Comparison of ENCODE assay signal across 14 cellular contexts in genomic region chr6:144162977-144163376, GRCh38. TPM values are rescaled to one million over a fixed set of nuclear protein-coding genes. Genes with fewer than 3 reads are reported as not detected.
DNase-seq lines count a peak whose midpoint lies in the region; ATAC-seq and TF ChIP-seq lines count a peak whose summit lies in the region.
"Had no signal": no experiment of that assay in that cellular context is flagged by ENCODE, and none has a peak within 500 bp of the region (broad histone marks: within the 10 kb centered on the region; RNA-seq: fewer than 3 reads in every experiment).

No MANE protein-coding gene starts in this region.

- DNase-seq in HL-60 (ENCODE audit: low read depth in 1 of 2, low spot score in 1 of 2): peak; percentile 65 to 70
- DNase-seq in lower lobe of right lung: no peak
- DNase-seq in Calu3: no peak
- DNase-seq in HUDEP-2 (lab: John Stamatoyannopoulos, UW; ENCODE audit: unreplicated experiment in 76 of 76): no peak
- no peak for DNase-seq in cortex of kidney (lab: John Stamatoyannopoulos, UW)
- DNase-seq in AG08396 (ENCODE audit: low spot score): no peak
- DNase-seq: activated CD4-positive, alpha-beta T cell treated with anti-CD3 and anti-CD28 coated beads, Interleukin-2, amount 10 ng/mL, durations not matched to agents 24 days and 14 days; heart left ventricle; NCI-H1436 treated with DMSO at 0.1 percent for 48 hours; small intestine; stimulated activated naive CD4-positive, alpha-beta T cell had no signal

- H3K27me3 Mint-ChIP-seq in Calu3 (ENCODE audit: unreplicated experiment): no peaks in the 10 kb centered on the region
- H3K27me3 Mint-ChIP-seq: activated CD4-positive, alpha-beta T cell treated with anti-CD3 and anti-CD28 coated beads, Interleukin-2, amount 10 ng/mL, durations not matched to agents 24 days and 14 days; activated naive CD4-positive, alpha-beta T cell treated with anti-CD3 and anti-CD28 coated beads, Interleukin-2, amount 50 U/mL, for 24 hours had no signal

- peaks cover 7% of the 10 kb centered on the region for H3K4me1 Mint-ChIP-seq in Calu3 (ENCODE audit: low read depth, unreplicated experiment)

- H3K27ac ChIP-seq in HL-60 (replicated peaks) (peak overlapping the region; percentile 39), lower lobe of right lung (peak overlapping the region; percentile 7)

- H3K4me3 Mint-ChIP-seq in Calu3 (ENCODE audit: low read depth, unreplicated experiment): no peak overlapping the region
- H3K4me3 Mint-ChIP-seq: activated CD4-positive, alpha-beta T cell treated with anti-CD3 and anti-CD28 coated beads, Interleukin-2, amount 10 ng/mL, durations not matched to agents 24 days and 14 days; activated naive CD4-positive, alpha-beta T cell treated with anti-CD3 and anti-CD28 coated beads, Interleukin-2, amount 50 U/mL, for 24 hours had no signal

- intact Hi-C loops in lower lobe of right lung (cut with DNase I) (no loop called here), Calu3 (cut with micrococcal nuclease; ENCODE audit: unreplicated experiment) (no loop called here)

- no peaks in the 10 kb centered on the region for H3K27me3 ChIP-seq in HL-60 (ENCODE audit: insufficient read depth, poor library complexity, severe bottlenecking)
- no peaks in the 10 kb centered on the region for H3K27me3 ChIP-seq in lower lobe of right lung (ENCODE audit: low read depth)
- H3K27me3 ChIP-seq: heart left ventricle had no signal

- H3K4me1 ChIP-seq in lower lobe of right lung: peaks cover 54% of the 10 kb centered on the region

- H3K9me3 Mint-ChIP-seq in Calu3 (ENCODE audit: low read depth, unreplicated experiment): no peaks in the 10 kb centered on the region
- H3K9me3 Mint-ChIP-seq: activated naive CD4-positive, alpha-beta T cell treated with anti-CD3 and anti-CD28 coated beads, Interleukin-2, amount 50 U/mL, for 24 hours had no signal

- CTCF ChIA-PET in Calu3 (lab: Charles Lee): no interaction called here

- BruUV-seq in Calu3 (replicated peaks; lab: Mats Ljungman, UMichigan): no TSS peak

- TF ChIP-seq CTCF in HL-60 (IDR thresholded peaks at IDR 0.05; ENCODE audit: insufficient read depth, low read length) (no peak), lower lobe of right lung (IDR thresholded peaks at IDR 0.05) (no peak), Calu3 (IDR thresholded peaks at IDR 0.05; ENCODE audit: unreplicated experiment) (no peak)

- H3K9me3 ChIP-seq in lower lobe of right lung: no peaks in the 10 kb centered on the region
- H3K9me3 ChIP-seq: heart left ventricle had no signal

- H3K36me3 ChIP-seq in lower lobe of right lung: no peaks in the 10 kb centered on the region

- no peaks in the 10 kb centered on the region for H3K36me3 Mint-ChIP-seq in Calu3 (ENCODE audit: insufficient read depth, unreplicated experiment)

- H3K27ac Mint-ChIP-seq in Calu3 (ENCODE audit: unreplicated experiment): no peak overlapping the region
- H3K27ac Mint-ChIP-seq: activated CD4-positive, alpha-beta T cell treated with anti-CD3 and anti-CD28 coated beads, Interleukin-2, amount 10 ng/mL, durations not matched to agents 24 days and 14 days; activated naive CD4-positive, alpha-beta T cell treated with anti-CD3 and anti-CD28 coated beads, Interleukin-2, amount 50 U/mL, for 24 hours had no signal

- H3K4me3 ChIP-seq in HL-60 (replicated peaks; ENCODE audit: insufficient read depth, low read length) (no peak overlapping the region), lower lobe of right lung (no peak overlapping the region)

- peak; percentile 45 for ATAC-seq in GM18870 (IDR thresholded peaks at IDR 0.05; ENCODE audit: unreplicated experiment)
- ATAC-seq in HG02610 (IDR thresholded peaks at IDR 0.05; ENCODE audit: unreplicated experiment): peak; percentile 78
- ATAC-seq in lower lobe of right lung: no peak
- ATAC-seq: heart left ventricle had no signal

RNA-seq across cellular contexts. Expression of gene STX11, which starts 12.7 kb away (rescaled TPM):
- total RNA-seq in lower lobe of right lung (54.1 TPM), Calu3 (2022) (0.24 TPM in 1 of 2 replicates, not detected in the other)

Comparison
In these comparisons a context has a peak if more than half of its experiments do, and no peak if none do; other contexts are left out.
1. ATAC-seq: peak in GM18870 (single experiment) and HG02610 (single experiment); none in lower lobe of right lung (0 of 2).
2. DNase-seq: peak in HL-60 (2 of 2); none in lower lobe of right lung (single experiment), Calu3 (single experiment), HUDEP-2 (0 of 76), cortex of kidney (single experiment) and AG08396 (single experiment).
3. RNA of gene STX11, which starts 12.7 kb away (total RNA-seq): 54.1 TPM in lower lobe of right lung (single experiment); 0.24 TPM in Calu3; every median in the first group is over 10 times any median in the second.